Comparison of ENCODE assay signal across 8 cellular contexts in genomic region chr9:21831841-21832509, GRCh38. TPM values are rescaled to one million over a fixed set of nuclear protein-coding genes. Genes with fewer than 3 reads are reported as not detected.
DNase-seq lines count a peak whose midpoint lies in the region; ATAC-seq and FAIRE-seq lines count a peak whose summit lies in the region.

No MANE protein-coding gene starts in this region.

- no peak overlapping the region for H3K4me3 ChIP-seq in CD8-positive, alpha-beta memory T cell (ENCODE audit: low read length)

- peak; percentile 87 for FAIRE-seq in RCC 7860 (lab: Jason Lieb, UNC)

- no peaks in the 10 kb centered on the region for H3K27me3 Mint-ChIP-seq in stimulated activated memory B cell treated with anti-CD40 and anti-IgM and Interleukin-4, amounts not matched to agents 10 μg/mL and 1 μg/mL and 100 μg/mL, for 72 hours
- no peaks in the 10 kb centered on the region for H3K27me3 Mint-ChIP-seq in CD8-positive, alpha-beta memory T cell

- no peaks in the 10 kb centered on the region for H3K9me3 ChIP-seq in CD8-positive, alpha-beta memory T cell (ENCODE audit: low read length)

- CTCF ChIA-PET in CD8-positive, alpha-beta memory T cell (lab: Charles Lee) = interaction anchor here (2.2 kb wide), 1 partner anchor 177 kb away, joined by 4 read pairs; the partner anchor contains the start of gene CDKN2B

- H3K36me3 Mint-ChIP-seq in stimulated activated memory B cell treated with anti-CD40 and anti-IgM and Interleukin-4, amounts not matched to agents 10 μg/mL and 1 μg/mL and 100 μg/mL, for 72 hours = peaks cover 60% of the 10 kb centered on the region
- H3K36me3 Mint-ChIP-seq in CD8-positive, alpha-beta memory T cell = peaks cover 25 to 95% (median 30%) of the 10 kb centered on the region in 3 donors

- no peaks in the 10 kb centered on the region for H3K9me3 Mint-ChIP-seq in stimulated activated memory B cell treated with anti-CD40 and anti-IgM and Interleukin-4, amounts not matched to agents 10 μg/mL and 1 μg/mL and 100 μg/mL, for 72 hours
- H3K9me3 Mint-ChIP-seq in CD8-positive, alpha-beta memory T cell = no peaks in the 10 kb centered on the region

- H3K4me1 Mint-ChIP-seq in stimulated activated memory B cell treated with anti-CD40 and anti-IgM and Interleukin-4, amounts not matched to agents 10 μg/mL and 1 μg/mL and 100 μg/mL, for 72 hours = peaks cover 68% of the 10 kb centered on the region
- H3K4me1 Mint-ChIP-seq in CD8-positive, alpha-beta memory T cell = peaks cover 10 to 48% (median 41%) of the 10 kb centered on the region in 3 donors

- H3K27ac ChIP-seq in CD8-positive, alpha-beta memory T cell (ENCODE audit: low read depth, low read length) = no peak overlapping the region

- H3K27ac Mint-ChIP-seq in stimulated activated memory B cell treated with anti-CD40 and anti-IgM and Interleukin-4, amounts not matched to agents 10 μg/mL and 1 μg/mL and 100 μg/mL, for 72 hours = peak overlapping the region; percentile 82
- peak overlapping the region in 4 of 8 donors; percentile 8 to 64 (median 33) for H3K27ac Mint-ChIP-seq in CD8-positive, alpha-beta memory T cell

- peak overlapping the region; percentile 27 for H3K4me3 Mint-ChIP-seq in stimulated activated memory B cell treated with anti-CD40 and anti-IgM and Interleukin-4, amounts not matched to agents 10 μg/mL and 1 μg/mL and 100 μg/mL, for 72 hours
- H3K4me3 Mint-ChIP-seq in CD8-positive, alpha-beta memory T cell = no peak overlapping the region

- POLR2A ChIA-PET in CD8-positive, alpha-beta memory T cell (lab: Charles Lee) = no interaction called here

- DNase-seq in activated CD4-positive, alpha-beta T cell treated with anti-CD3 and anti-CD28 coated beads for 4 hours = peak; percentile 12 to 16
- DNase-seq in activated CD4-positive, alpha-beta T cell treated with anti-CD3 and anti-CD28 coated beads, Interleukin-2, amount 50 U/mL, for 1 hour = no peak
- DNase-seq in RCC 7860 (ENCODE audit: low spot score) = peak; percentile 91
- DNase-seq in fibroblast of gingiva (ENCODE audit: low read depth) = peak; percentile 51
- no peak for DNase-seq in C1 segment of cervical spinal cord (lab: John Stamatoyannopoulos, UW)
- no peak for DNase-seq in CD8-positive, alpha-beta memory T cell

- no peaks in the 10 kb centered on the region for H3K4me1 ChIP-seq in CD8-positive, alpha-beta memory T cell (ENCODE audit: insufficient read depth, low read length)

- no peaks in the 10 kb centered on the region for H3K27me3 ChIP-seq in CD8-positive, alpha-beta memory T cell (ENCODE audit: insufficient read depth, low read length, poor library complexity, severe bottlenecking)

- peak; percentile 71 for ATAC-seq in HG02840 (IDR thresholded peaks at IDR 0.05; ENCODE audit: low FRiP score, unreplicated experiment)
- peak; percentile 85 for ATAC-seq in stimulated activated memory B cell treated with anti-CD40 and anti-IgM and Interleukin-4, amounts not matched to agents 10 μg/mL and 1 μg/mL and 100 μg/mL, for 72 hours

- peaks cover 21% of the 10 kb centered on the region for H3K36me3 ChIP-seq in CD8-positive, alpha-beta memory T cell (ENCODE audit: insufficient read depth, low read length)

RNA-seq across cellular contexts. Expression of gene MTAP, which starts 29.5 kb away (rescaled TPM):
- total RNA-seq in CD8-positive, alpha-beta memory T cell = 10 to 100 TPM; 77.4 to 81.6 TPM
- polyA plus RNA-seq in CD8-positive, alpha-beta memory T cell = 19.3 TPM

Comparison
In these comparisons a context has a peak if more than half of its experiments do, and no peak if none do; other contexts are left out.
1. DNase-seq: peak in activated CD4-positive, alpha-beta T cell treated with anti-CD3 and anti-CD28 coated beads for 4 hours (2 of 2), RCC 7860 (single experiment) and fibroblast of gingiva (single experiment); none in activated CD4-positive, alpha-beta T cell treated with anti-CD3 and anti-CD28 coated beads, Interleukin-2, amount 50 U/mL, for 1 hour (single experiment), C1 segment of cervical spinal cord (0 of 14) and CD8-positive, alpha-beta memory T cell (0 of 5).